In genomic region chr10:22321156-22321711, GRCh38 we compare ENCODE assay signal across 8 cellular contexts. TPM values are rescaled to one million over a fixed set of nuclear protein-coding genes. Genes with fewer than 3 reads are reported as not detected.
A peak's percentile ranks its signal among the peaks of the same experiment; 100 is the strongest.
DNase-seq lines count a peak whose midpoint lies in the region; ATAC-seq and TF ChIP-seq lines count a peak whose summit lies in the region.

No MANE protein-coding gene starts in this region.

- in situ Hi-C loops in SK-MEL-5 (cut with HindIII; ENCODE audit: low pct_unique_long_range_greater_than_20kb, low sequenced_read_pairs) = no loop called here

- peaks cover 63% of the 10 kb centered on the region for H3K4me1 Mint-ChIP-seq in activated naive CD8-positive, alpha-beta T cell treated with anti-CD3 and anti-CD28 coated beads, Interleukin-2, amount 50 U/mL, for 24 hours
- H3K4me1 Mint-ChIP-seq in osteocyte (ENCODE audit: unreplicated experiment) = peaks cover 50% of the 10 kb centered on the region

- H3K27ac Mint-ChIP-seq in activated naive CD8-positive, alpha-beta T cell treated with anti-CD3 and anti-CD28 coated beads, Interleukin-2, amount 50 U/mL, for 24 hours = peak overlapping the region; percentile 78
- peak overlapping the region; percentile 80 for H3K27ac Mint-ChIP-seq in osteocyte (ENCODE audit: unreplicated experiment)

- peaks cover 39% of the 10 kb centered on the region for H3K27me3 Mint-ChIP-seq in activated naive CD8-positive, alpha-beta T cell treated with anti-CD3 and anti-CD28 coated beads, Interleukin-2, amount 50 U/mL, for 24 hours
- H3K27me3 Mint-ChIP-seq in osteocyte (ENCODE audit: unreplicated experiment) = peaks cover 35% of the 10 kb centered on the region

- intact Hi-C loops in Right ventricle myocardium inferior (cut with DNase I) = loop anchor here (2.0 to 10.0 kb wide), 7 partner anchors 68 to 796 kb away; partner anchors contain the start of genes DNAJC1, PIP4K2A and SKIDA1

- ATAC-seq in HG02759 (IDR thresholded peaks at IDR 0.05; ENCODE audit: unreplicated experiment) = peak; percentile 19
- peak; percentile 17 for ATAC-seq in activated naive CD8-positive, alpha-beta T cell treated with anti-CD3 and anti-CD28 coated beads, Interleukin-2, amount 50 U/mL, for 24 hours
- peak; percentile 58 for ATAC-seq in Right ventricle myocardium inferior
- no peak for ATAC-seq in HG02981 (IDR thresholded peaks at IDR 0.05; ENCODE audit: unreplicated experiment)

- H3K9me3 Mint-ChIP-seq in activated naive CD8-positive, alpha-beta T cell treated with anti-CD3 and anti-CD28 coated beads, Interleukin-2, amount 50 U/mL, for 24 hours = no peaks in the 10 kb centered on the region
- no peaks in the 10 kb centered on the region for H3K9me3 Mint-ChIP-seq in osteocyte (ENCODE audit: unreplicated experiment)

- TF ChIP-seq CTCF in osteocyte (IDR thresholded peaks at IDR 0.05) = no peak

- peak overlapping the region; percentile 79 for H3K4me3 Mint-ChIP-seq in activated naive CD8-positive, alpha-beta T cell treated with anti-CD3 and anti-CD28 coated beads, Interleukin-2, amount 50 U/mL, for 24 hours
- peak overlapping the region; percentile 78 for H3K4me3 Mint-ChIP-seq in osteocyte (ENCODE audit: unreplicated experiment)

- H3K36me3 Mint-ChIP-seq in activated naive CD8-positive, alpha-beta T cell treated with anti-CD3 and anti-CD28 coated beads, Interleukin-2, amount 50 U/mL, for 24 hours (ENCODE audit: low read depth) = peaks cover 20% of the 10 kb centered on the region
- peaks cover 7% of the 10 kb centered on the region for H3K36me3 Mint-ChIP-seq in osteocyte (ENCODE audit: unreplicated experiment)

- DNase-seq in GDM1 (lab: John Stamatoyannopoulos, UW) (peak; percentile 86), SK-MEL-5 (ENCODE audit: low read depth, low spot score) (peak; percentile 56), Right ventricle myocardium inferior (ENCODE audit: missing footprints) (peak; percentile 88), osteocyte (ENCODE audit: extremely low spot score, unreplicated experiment) (peak; percentile 91), NCI-H524 treated with DMSO at 0.1 percent for 48 hours (lab: John Stamatoyannopoulos, UW) (no peak)
- peak; percentile 57 for DNase-seq in activated naive CD8-positive, alpha-beta T cell treated with anti-CD3 and anti-CD28 coated beads, Interleukin-2, amount 50 U/mL, for 24 hours

RNA-seq across cellular contexts. Expression of gene BMI1, which starts 0.3 kb away (rescaled TPM):
- total RNA-seq in SK-MEL-5 (2014; rRNA removed; shearing (Covaris generic)) = 54.1 and 65.0 TPM in 2 replicates
- 29.4 and 32.0 TPM in 2 replicates for polyA plus RNA-seq in SK-MEL-5 (2015; cell fraction: cytosol; rRNA removed)
- polyA plus RNA-seq in SK-MEL-5 (2015; cell fraction: nucleus; rRNA removed) = 105 and 143 TPM in 2 replicates
- 34.4 TPM for total RNA-seq in Right ventricle myocardium inferior
- 41.7 and 48.5 TPM in 2 replicates for total RNA-seq in osteocyte

RNA-seq across cellular contexts. Expression of gene COMMD3, which starts 5.0 kb away (rescaled TPM):
- total RNA-seq in SK-MEL-5 (2014; rRNA removed; shearing (Covaris generic)) = 50.6 and 50.7 TPM in 2 replicates
- 19.6 and 21.4 TPM in 2 replicates for polyA plus RNA-seq in SK-MEL-5 (2015; cell fraction: cytosol; rRNA removed)
- polyA plus RNA-seq in SK-MEL-5 (2015; cell fraction: nucleus; rRNA removed) = 111 and 135 TPM in 2 replicates
- total RNA-seq in Right ventricle myocardium inferior = 89.9 TPM
- 69.1 and 69.6 TPM in 2 replicates for total RNA-seq in osteocyte

RNA-seq across cellular contexts. Expression of gene SPAG6, which starts 24.1 kb away (rescaled TPM):
- total RNA-seq in SK-MEL-5 (2014; rRNA removed; shearing (Covaris generic)) = not detected in 2 replicates
- polyA plus RNA-seq in SK-MEL-5 (2015; cell fraction: cytosol; rRNA removed) = 0.05 and 0.28 TPM in 2 replicates
- not detected in 2 replicates for polyA plus RNA-seq in SK-MEL-5 (2015; cell fraction: nucleus; rRNA removed)
- not detected for total RNA-seq in Right ventricle myocardium inferior
- not detected in 2 replicates for total RNA-seq in osteocyte
